In genomic region chr2:174561283-174562275, GRCh38 we compare ENCODE assay signal across 8 cellular contexts. TPM values are rescaled to one million over a fixed set of nuclear protein-coding genes. Genes with fewer than 3 reads are reported as not detected.
A peak's percentile ranks its signal among the peaks of the same experiment; 100 is the strongest.
DNase-seq lines count a peak whose midpoint lies in the region; ATAC-seq and TF ChIP-seq lines count a peak whose summit lies in the region.

No MANE protein-coding gene starts in this region.

- no peaks in the 10 kb centered on the region for H3F3A ChIP-seq in neural progenitor cell (ENCODE audit: low read depth)

- no peaks in the 10 kb centered on the region for H3K9me3 Mint-ChIP-seq in neural progenitor cell

- no peaks in the 10 kb centered on the region for H4K20me1 ChIP-seq in neural progenitor cell (ENCODE audit: low read depth)

- H3K27me3 ChIP-seq in neural progenitor cell, result no peaks in the 10 kb centered on the region

- H3K4me1 Mint-ChIP-seq in neural progenitor cell, result peaks cover 6% of the 10 kb centered on the region

- H3K36me3 ChIP-seq in neural progenitor cell, result no peaks in the 10 kb centered on the region

- no peak overlapping the region for H3K4me3 ChIP-seq in fibroblast of pulmonary artery (replicated peaks; ENCODE audit: low read depth, low read length)
- H3K4me3 ChIP-seq in neural progenitor cell, result no peak overlapping the region

- H3K9me3 ChIP-seq in neural progenitor cell (ENCODE audit: low read depth), result no peaks in the 10 kb centered on the region

- no peak overlapping the region for H3K27ac Mint-ChIP-seq in neural progenitor cell

- DNase-seq in C1 segment of cervical spinal cord (lab: John Stamatoyannopoulos, UW) (peak in 12 of 14 donors; percentile 38 to 88 (median 75)), NCI-H774 (lab: John Stamatoyannopoulos, UW) (peak; percentile 75), fibroblast of pulmonary artery (ENCODE audit: low read depth) (peak; percentile 77), neural progenitor cell (ENCODE audit: low spot score) (peak; percentile 44)
- DNase-seq in stimulated activated CD4-positive, alpha-beta T cell treated with anti-CD3 and anti-CD28 coated beads, Interleukin-4, amount 100 ng/mL, for 24 hours, result no peak

- no peak overlapping the region for H3K27ac ChIP-seq in neural progenitor cell

- no peaks in the 10 kb centered on the region for H3K79me2 ChIP-seq in neural progenitor cell (ENCODE audit: low read depth)

- peaks cover 10% of the 10 kb centered on the region for H3K4me1 ChIP-seq in neural progenitor cell

- no peak overlapping the region for H2AFZ ChIP-seq in neural progenitor cell (replicated peaks)

- no peak overlapping the region for H3K4me3 Mint-ChIP-seq in neural progenitor cell

- TF ChIP-seq CTCF in fibroblast of pulmonary artery (IDR thresholded peaks at IDR 0.05; ENCODE audit: low read length, missing control alignments) (no peak), neural progenitor cell (IDR thresholded peaks at IDR 0.05) (no peak)

- H3K4me2 ChIP-seq in neural progenitor cell, result no peak overlapping the region

- ATAC-seq in GM19397 (IDR thresholded peaks at IDR 0.05; ENCODE audit: unreplicated experiment) (no peak), HG02678 (IDR thresholded peaks at IDR 0.05; ENCODE audit: unreplicated experiment) (no peak), GM21367 (IDR thresholded peaks at IDR 0.05; ENCODE audit: unreplicated experiment) (no peak)

- H3K27me3 Mint-ChIP-seq in neural progenitor cell (ENCODE audit: insufficient read depth, low read depth), result peaks cover 1% of the 10 kb centered on the region

- peaks cover 4% of the 10 kb centered on the region for H3K36me3 Mint-ChIP-seq in neural progenitor cell

- no peak overlapping the region for H3K9ac ChIP-seq in neural progenitor cell

RNA-seq across cellular contexts. Expression of gene WIPF1, which starts 36.0 kb away (rescaled TPM):
- 14.6 and 17.2 TPM in 2 replicates for total RNA-seq in neural progenitor cell (ENCODE audit: low replicate concordance)
